In the genomic region with DNA sequence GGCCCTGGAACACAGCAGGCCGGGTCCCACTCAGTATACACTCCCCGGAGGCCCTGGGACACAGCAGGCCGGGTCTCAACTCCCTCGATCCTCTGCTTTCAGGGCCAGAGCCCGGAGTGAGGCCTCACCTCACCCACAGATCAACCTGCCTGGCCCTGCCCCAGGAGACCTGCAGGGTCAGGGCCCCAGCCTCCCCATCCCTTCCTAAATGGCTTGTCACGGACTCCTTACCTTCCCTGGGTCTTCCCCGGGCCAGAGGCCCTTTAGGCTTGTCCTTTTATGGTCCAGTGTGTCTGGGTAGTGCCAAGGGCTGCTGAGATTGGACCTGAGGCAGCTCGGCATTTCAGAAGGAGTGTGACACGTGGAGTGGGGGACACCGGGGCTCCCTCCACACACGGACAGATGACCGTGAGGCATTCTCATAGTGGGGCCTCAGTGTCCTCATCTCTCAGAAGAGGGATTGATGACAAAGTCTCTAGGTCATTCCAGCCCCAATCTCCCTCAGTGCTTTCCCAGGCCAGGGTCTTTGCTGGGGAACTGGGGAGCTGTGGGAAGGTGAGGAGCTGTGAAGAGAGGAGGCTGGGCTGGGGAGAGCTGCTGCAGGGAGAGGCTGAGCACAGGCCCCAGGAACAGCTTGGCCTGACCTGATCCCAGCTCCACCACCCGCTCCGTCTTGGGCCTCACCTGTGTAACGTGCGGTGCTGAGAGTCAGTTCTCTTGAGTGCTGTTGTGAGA, we compare ENCODE assay signal across 22 cellular contexts. TPM values are rescaled to one million over a fixed set of nuclear protein-coding genes. Genes with fewer than 3 reads are reported as not detected.
DNase-seq lines count a peak whose midpoint lies in the region; ATAC-seq and TF ChIP-seq lines count a peak whose summit lies in the region.
"Had no signal": no experiment of that assay in that cellular context is flagged by ENCODE, and none has a peak within 500 bp of the region (broad histone marks: within the 10 kb centered on the region; RNA-seq: fewer than 3 reads in every experiment).

No MANE protein-coding gene starts in this region.

- peaks cover 9% of the 10 kb centered on the region for H3F3A ChIP-seq in neural progenitor cell (ENCODE audit: low read depth)
- no peaks in the 10 kb centered on the region for H3F3A ChIP-seq in smooth muscle cell (ENCODE audit: low read depth)

- TF ChIP-seq CTCF in right atrium auricular region (IDR thresholded peaks at IDR 0.05) = no peak
- TF ChIP-seq CTCF in WTC11 (IDR thresholded peaks at IDR 0.05) = no peak
- no peak for TF ChIP-seq CTCF in neural progenitor cell (IDR thresholded peaks at IDR 0.05)
- TF ChIP-seq CTCF in smooth muscle cell (IDR thresholded peaks at IDR 0.05; ENCODE audit: borderline replicate concordance, insufficient read depth, poor library complexity, severe bottlenecking) = no peak

- H3K27ac ChIP-seq in right atrium auricular region = no peak overlapping the region
- H3K27ac ChIP-seq in neural progenitor cell = no peak overlapping the region
- no peak overlapping the region for H3K27ac ChIP-seq in smooth muscle cell (ENCODE audit: low read depth)
- H3K27ac ChIP-seq: BLaER1 treated with 17β-estradiol and CSF1 and Interleukin-3, amounts not matched to agents 10 nM and 100 nM; RWPE1; SK-N-MC had no signal

- H3K27ac Mint-ChIP-seq in WTC11 (peak overlapping the region; percentile 29; the same call in 1 of the 2 replicates), neural progenitor cell (peak overlapping the region; percentile 35)
- H3K27ac Mint-ChIP-seq: CD4-positive, alpha-beta T cell had no signal

- no peaks in the 10 kb centered on the region for H3K27me3 Mint-ChIP-seq in WTC11 (ENCODE audit: low read depth)
- H3K27me3 Mint-ChIP-seq in neural progenitor cell (ENCODE audit: insufficient read depth, low read depth) = no peaks in the 10 kb centered on the region

- no peaks in the 10 kb centered on the region for H3K36me3 ChIP-seq in right atrium auricular region
- H3K36me3 ChIP-seq in neural progenitor cell = no peaks in the 10 kb centered on the region
- H3K36me3 ChIP-seq in smooth muscle cell (ENCODE audit: low read depth) = no peaks in the 10 kb centered on the region
- H3K36me3 ChIP-seq: BLaER1 treated with 17β-estradiol and CSF1 and Interleukin-3, amounts not matched to agents 10 nM and 100 nM had no signal

- peaks cover 5% of the 10 kb centered on the region for H3K36me3 Mint-ChIP-seq in WTC11
- H3K36me3 Mint-ChIP-seq in neural progenitor cell = peaks cover 10% of the 10 kb centered on the region

- WGBS in smooth muscle cell (ENCODE audit: low lambda C conversion rate) = 91% methylated on average over 16 of the region's 16 CpGs

- DNase-seq in right atrium auricular region (ENCODE audit: low spot score) = peak; percentile 36
- no peak for DNase-seq in left ventricle myocardium superior
- no peak for DNase-seq in WTC11 (ENCODE audit: low spot score)
- no peak for DNase-seq in neural progenitor cell (ENCODE audit: low spot score)
- peak; percentile 30 for DNase-seq in ureter (ENCODE audit: low spot score)
- DNase-seq in smooth muscle cell (lab: John Stamatoyannopoulos, UW; ENCODE audit: unreplicated experiment) = no peak
- DNase-seq: CD4-positive, alpha-beta T cell; HCEC 1CT; IMR-90; KG1; MM.1S; NCI-H1694; NCI-H2029 treated with DMSO at 0.1 percent for 48 hours; NCI-H446 treated with DMSO at 0.1 percent for 48 hours; NCI-H526 treated with DMSO at 0.1 percent for 48 hours; SHP77 treated with DMSO at 0.1 percent for 48 hours had no signal

- no peak overlapping the region for H3K4me3 Mint-ChIP-seq in WTC11
- H3K4me3 Mint-ChIP-seq in neural progenitor cell = no peak overlapping the region
- H3K4me3 Mint-ChIP-seq: CD4-positive, alpha-beta T cell had no signal

- H3K4me2 ChIP-seq in neural progenitor cell (no peak overlapping the region), smooth muscle cell (no peak overlapping the region)

- no peaks in the 10 kb centered on the region for H3K79me2 ChIP-seq in neural progenitor cell (ENCODE audit: low read depth)
- H3K79me2 ChIP-seq in smooth muscle cell (ENCODE audit: low read depth) = no peaks in the 10 kb centered on the region

- ATAC-seq in left ventricle myocardium superior (no peak), WTC11 (peak; percentile 21; the same call in 1 of the 2 replicates), GM19351 (IDR thresholded peaks at IDR 0.05; ENCODE audit: unreplicated experiment) (no peak), HG02642 (IDR thresholded peaks at IDR 0.05; ENCODE audit: poor library complexity, unreplicated experiment) (no peak)
- ATAC-seq: GM12878 had no signal

- POLR2A ChIA-PET in WTC11 (lab: Charles Lee) = no interaction called here

- peaks cover 18% of the 10 kb centered on the region for H3K4me1 Mint-ChIP-seq in WTC11
- H3K4me1 Mint-ChIP-seq in neural progenitor cell = peaks cover 46% of the 10 kb centered on the region

- H3K4me3 ChIP-seq in right atrium auricular region (no peak overlapping the region), neural progenitor cell (no peak overlapping the region), smooth muscle cell (no peak overlapping the region)
- H3K4me3 ChIP-seq: BLaER1 treated with 17β-estradiol and CSF1 and Interleukin-3, amounts not matched to agents 10 nM and 100 nM; GM12878; SK-N-MC had no signal

- H2AFZ ChIP-seq in neural progenitor cell (replicated peaks) = no peak overlapping the region
- H2AFZ ChIP-seq in smooth muscle cell (ENCODE audit: low read depth) = no peak overlapping the region

- H3K9ac ChIP-seq in neural progenitor cell = no peak overlapping the region
- H3K9ac ChIP-seq in smooth muscle cell (ENCODE audit: low read depth) = no peak overlapping the region
- H3K9ac ChIP-seq: BLaER1 treated with 17β-estradiol and CSF1 and Interleukin-3, amounts not matched to agents 10 nM and 100 nM had no signal

- H4K20me1 ChIP-seq in neural progenitor cell (ENCODE audit: low read depth) (no peaks in the 10 kb centered on the region), smooth muscle cell (ENCODE audit: low read depth) (no peaks in the 10 kb centered on the region)

- H3K9me3 Mint-ChIP-seq in WTC11 = peaks cover 6% of the 10 kb centered on the region
- peaks cover under 1% of the 10 kb centered on the region for H3K9me3 Mint-ChIP-seq in neural progenitor cell
- H3K9me3 Mint-ChIP-seq: CD4-positive, alpha-beta T cell had no signal

- no peaks in the 10 kb centered on the region for H3K9me3 ChIP-seq in right atrium auricular region
- no peaks in the 10 kb centered on the region for H3K9me3 ChIP-seq in neural progenitor cell (ENCODE audit: low read depth)
- H3K9me3 ChIP-seq in smooth muscle cell (replicated peaks; ENCODE audit: low read depth) = no peaks in the 10 kb centered on the region

- H3K4me1 ChIP-seq in right atrium auricular region (no peaks in the 10 kb centered on the region), neural progenitor cell (peaks cover 32% of the 10 kb centered on the region), smooth muscle cell (ENCODE audit: low read depth) (peaks cover 17% of the 10 kb centered on the region)

- H3K27me3 ChIP-seq in right atrium auricular region (no peaks in the 10 kb centered on the region), neural progenitor cell (no peaks in the 10 kb centered on the region), smooth muscle cell (ENCODE audit: low read depth) (peaks cover 5% of the 10 kb centered on the region)

- CTCF ChIA-PET in WTC11 (lab: Charles Lee) = interaction anchor here (1.4 kb wide), 1 partner anchor 114 kb away, joined by 4 read pairs; no protein-coding TSS in a partner anchor

- intact Hi-C loops in left ventricle myocardium superior (cut with micrococcal nuclease) = no loop called here

TF ChIP-seq in WTC11, 78 proteins besides CTCF, POLR2A, EP300 and RAD21 (continues in another document):
- TF ChIP-seq SMAD4 (CRISPR knock-in tag; IDR thresholded peaks at IDR 0.05) (no peak), JAZF1 (CRISPR knock-in tag; IDR thresholded peaks at IDR 0.05) (no peak), HMGA2 (CRISPR knock-in tag; IDR thresholded peaks at IDR 0.05) (no peak), NR2C2 (CRISPR knock-in tag; IDR thresholded peaks at IDR 0.05) (no peak)
- TF ChIP-seq, protein P1, sequence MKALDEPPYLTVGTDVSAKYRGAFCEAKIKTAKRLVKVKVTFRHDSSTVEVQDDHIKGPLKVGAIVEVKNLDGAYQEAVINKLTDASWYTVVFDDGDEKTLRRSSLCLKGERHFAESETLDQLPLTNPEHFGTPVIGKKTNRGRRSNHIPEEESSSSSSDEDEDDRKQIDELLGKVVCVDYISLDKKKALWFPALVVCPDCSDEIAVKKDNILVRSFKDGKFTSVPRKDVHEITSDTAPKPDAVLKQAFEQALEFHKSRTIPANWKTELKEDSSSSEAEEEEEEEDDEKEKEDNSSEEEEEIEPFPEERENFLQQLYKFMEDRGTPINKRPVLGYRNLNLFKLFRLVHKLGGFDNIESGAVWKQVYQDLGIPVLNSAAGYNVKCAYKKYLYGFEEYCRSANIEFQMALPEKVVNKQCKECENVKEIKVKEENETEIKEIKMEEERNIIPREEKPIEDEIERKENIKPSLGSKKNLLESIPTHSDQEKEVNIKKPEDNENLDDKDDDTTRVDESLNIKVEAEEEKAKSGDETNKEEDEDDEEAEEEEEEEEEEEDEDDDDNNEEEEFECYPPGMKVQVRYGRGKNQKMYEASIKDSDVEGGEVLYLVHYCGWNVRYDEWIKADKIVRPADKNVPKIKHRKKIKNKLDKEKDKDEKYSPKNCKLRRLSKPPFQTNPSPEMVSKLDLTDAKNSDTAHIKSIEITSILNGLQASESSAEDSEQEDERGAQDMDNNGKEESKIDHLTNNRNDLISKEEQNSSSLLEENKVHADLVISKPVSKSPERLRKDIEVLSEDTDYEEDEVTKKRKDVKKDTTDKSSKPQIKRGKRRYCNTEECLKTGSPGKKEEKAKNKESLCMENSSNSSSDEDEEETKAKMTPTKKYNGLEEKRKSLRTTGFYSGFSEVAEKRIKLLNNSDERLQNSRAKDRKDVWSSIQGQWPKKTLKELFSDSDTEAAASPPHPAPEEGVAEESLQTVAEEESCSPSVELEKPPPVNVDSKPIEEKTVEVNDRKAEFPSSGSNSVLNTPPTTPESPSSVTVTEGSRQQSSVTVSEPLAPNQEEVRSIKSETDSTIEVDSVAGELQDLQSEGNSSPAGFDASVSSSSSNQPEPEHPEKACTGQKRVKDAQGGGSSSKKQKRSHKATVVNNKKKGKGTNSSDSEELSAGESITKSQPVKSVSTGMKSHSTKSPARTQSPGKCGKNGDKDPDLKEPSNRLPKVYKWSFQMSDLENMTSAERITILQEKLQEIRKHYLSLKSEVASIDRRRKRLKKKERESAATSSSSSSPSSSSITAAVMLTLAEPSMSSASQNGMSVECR (CRISPR knock-in tag; IDR thresholded peaks at IDR 0.05; ENCODE audit: borderline replicate concordance) = no peak

RNA-seq across cellular contexts. Expression of a gene that starts 18.0 kb away (rescaled TPM):
- under 1 TPM; 0.08 to 0.48 TPM for total RNA-seq in right atrium auricular region
- not detected for total RNA-seq in left ventricle myocardium superior
- 51.4 to 53.0 TPM (median 52.1 TPM) in 3 replicates for total RNA-seq in WTC11 (2021)
- total RNA-seq in neural progenitor cell (ENCODE audit: low replicate concordance) = 28.8 and 63.1 TPM in 2 replicates
- total RNA-seq in ureter = 9.5 TPM
- 6.3 and 17.9 TPM in 2 replicates for total RNA-seq in smooth muscle cell
- 12.1 and 15.8 TPM in 2 replicates for polyA plus RNA-seq in smooth muscle cell

Comparison
In these comparisons a context has a peak if more than half of its experiments do, and no peak if none do; other contexts are left out.
1. DNase-seq: peak in right atrium auricular region (single experiment) and ureter (single experiment); none in left ventricle myocardium superior (single experiment), WTC11 (single experiment), neural progenitor cell (single experiment) and smooth muscle cell (single experiment).